11 cellular contexts compared by ENCODE assay signal in the genomic region with DNA sequence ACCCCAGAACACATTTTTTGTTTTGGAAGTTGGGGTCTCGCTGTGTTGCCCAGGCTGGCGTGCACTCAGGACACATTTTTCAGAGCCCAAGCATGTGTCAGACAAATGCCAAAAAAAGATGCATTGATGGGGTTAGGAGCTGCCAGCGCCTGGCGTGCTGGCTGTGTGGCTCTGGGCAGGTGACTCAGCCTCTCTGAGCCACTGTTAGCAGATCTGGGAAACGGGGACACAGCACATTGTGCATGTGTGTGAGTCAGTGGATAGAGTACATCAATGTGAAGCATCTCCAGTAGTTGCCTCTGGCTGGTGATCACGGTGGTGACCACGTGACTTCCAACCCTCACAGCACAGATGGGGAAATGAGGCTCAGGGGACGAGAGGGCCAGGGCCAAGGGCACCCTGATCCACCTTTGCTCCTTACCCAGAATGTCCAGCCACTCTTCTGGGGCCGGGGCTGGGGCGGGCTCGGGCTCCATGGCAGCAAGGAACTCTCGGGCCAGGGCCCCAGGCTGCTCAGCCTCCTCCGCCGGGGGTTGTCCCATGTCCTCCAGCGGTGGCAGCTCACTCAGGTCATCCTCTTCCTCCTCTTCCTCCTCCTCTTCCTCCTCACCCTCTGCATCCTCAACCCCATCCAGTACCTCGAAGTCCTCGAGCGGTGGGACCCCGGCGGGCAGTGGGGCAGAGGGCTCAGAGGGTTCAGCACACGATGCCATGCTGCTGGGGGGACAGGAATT. TPM values are rescaled to one million over a fixed set of nuclear protein-coding genes. Genes with fewer than 3 reads are reported as not detected.
A peak's percentile ranks its signal among the peaks of the same experiment; 100 is the strongest.
DNase-seq lines count a peak whose midpoint lies in the region; ATAC-seq and TF ChIP-seq lines count a peak whose summit lies in the region.
"Had no signal": no experiment of that assay in that cellular context is flagged by ENCODE, and none has a peak within 500 bp of the region (broad histone marks: within the 10 kb centered on the region; RNA-seq: fewer than 3 reads in every experiment).

No MANE protein-coding gene starts in this region.

- H3K27ac ChIP-seq in thoracic aorta = peak overlapping the region in 1 of 2 donors; percentile 53

- TF ChIP-seq CTCF in WTC11 (IDR thresholded peaks at IDR 0.05) = no peak
- no peak for TF ChIP-seq CTCF in fibroblast of the aortic adventitia (IDR thresholded peaks at IDR 0.05; ENCODE audit: insufficient read depth, low read length)
- no peak for TF ChIP-seq CTCF in thoracic aorta (IDR thresholded peaks at IDR 0.05)

- CTCF ChIA-PET in WTC11 (lab: Charles Lee) = interaction anchor here (1.0 to 1.1 kb wide), 2 partner anchors 21 to 30 kb away, joined by 3 to 4 read pairs; partner anchors contain the start of gene UBA52

- peaks cover 11 to 20% of the 10 kb centered on the region in 2 donors for H3K4me1 ChIP-seq in thoracic aorta (ENCODE audit: control insufficient read depth in 1 of 2, low read depth in 2 of 2)

- H3K27ac Mint-ChIP-seq in WTC11 = no peak overlapping the region

- no peaks in the 10 kb centered on the region for H3K9me3 Mint-ChIP-seq in WTC11

- no peak overlapping the region; the same call in 1 of the 2 replicates for H3K4me3 Mint-ChIP-seq in WTC11

- H3K4me1 Mint-ChIP-seq in WTC11 = peaks cover 16% of the 10 kb centered on the region

- H3K36me3 Mint-ChIP-seq in WTC11 = peaks cover 34% of the 10 kb centered on the region

- H3K36me3 ChIP-seq in thoracic aorta = peaks cover 34% of the 10 kb centered on the region

- H3K9me3 ChIP-seq in thoracic aorta = no peaks in the 10 kb centered on the region
- H3K9me3 ChIP-seq: psoas muscle had no signal

- ATAC-seq in WTC11 = no peak
- no peak for ATAC-seq in thoracic aorta (ENCODE audit: insufficient number of reproducible peaks, low FRiP score, low read depth)
- no peak for ATAC-seq in HG02938 (IDR thresholded peaks at IDR 0.05; ENCODE audit: unreplicated experiment)
- ATAC-seq: stimulated activated memory B cell treated with anti-CD40 and anti-IgM and Interleukin-4, amounts not matched to agents 10 μg/mL and 1 μg/mL and 100 μg/mL, for 72 hours had no signal

- peak; percentile 35 to 46 for DNase-seq in activated T-cell treated with anti-CD3 and anti-CD28 coated beads, Interleukin-2, amount 50 U/mL, for 48 hours
- DNase-seq in activated T-cell treated with anti-CD3 and anti-CD28 coated beads, Interleukin-2, amount 50 U/mL, for 1 hour = no peak
- no peak for DNase-seq in WTC11 (ENCODE audit: low spot score)
- DNase-seq in fibroblast of the aortic adventitia (ENCODE audit: low read depth) = no peak
- no peak for DNase-seq in thoracic aorta (ENCODE audit: low spot score)
- DNase-seq in central memory CD4-positive, alpha-beta T cell = no peak
- no peak for DNase-seq in NCI-H1105 (lab: John Stamatoyannopoulos, UW)
- DNase-seq: NCI-H2107 had no signal

- H3K27me3 ChIP-seq in thoracic aorta (replicated peaks; ENCODE audit: insufficient read depth) = no peaks in the 10 kb centered on the region

- no peaks in the 10 kb centered on the region for H3K27me3 Mint-ChIP-seq in WTC11 (ENCODE audit: low read depth)
- H3K27me3 Mint-ChIP-seq: stimulated activated memory B cell treated with anti-CD40 and anti-IgM and Interleukin-4, amounts not matched to agents 10 μg/mL and 1 μg/mL and 100 μg/mL, for 72 hours had no signal

- POLR2A ChIA-PET in WTC11 (lab: Charles Lee) = interaction anchor here (1.0 kb wide), 1 partner anchor 19 kb away, joined by 3 read pairs; no protein-coding TSS in a partner anchor

- H3K4me3 ChIP-seq in fibroblast of the aortic adventitia (ENCODE audit: low read depth, low read length) = peak overlapping the region; percentile 10
- peak overlapping the region; percentile 82 for H3K4me3 ChIP-seq in thoracic aorta

TF ChIP-seq in WTC11, 78 proteins besides CTCF, POLR2A, EP300 and RAD21:
- no peak for TF ChIP-seq MYBL2 (CRISPR knock-in tag; IDR thresholded peaks at IDR 0.05)
- 0 out of 2 replicates have a peak, but pooled peaks have one; percentile 72 for TF ChIP-seq ZNF121 (CRISPR knock-in tag; IDR thresholded peaks at IDR 0.05)
TF ChIP-seq in WTC11: peak in this region for 1.

RNA-seq across cellular contexts. Expression of gene FKBP8, which starts 1.9 kb away (rescaled TPM):
- 345 to 423 TPM (median 410 TPM) in 3 replicates for total RNA-seq in WTC11 (2021)
- 246 and 2,205 TPM in 2 replicates for total RNA-seq in fibroblast of the aortic adventitia (ENCODE audit: low replicate concordance)
- 100 to 1,000 TPM; 237 to 446 TPM for total RNA-seq in thoracic aorta

RNA-seq across cellular contexts. Expression of gene KXD1, which starts 16.2 kb away (rescaled TPM):
- 136 to 155 TPM (median 154 TPM) in 3 replicates for total RNA-seq in WTC11 (2021)
- 21.3 and 109 TPM in 2 replicates for total RNA-seq in fibroblast of the aortic adventitia (ENCODE audit: low replicate concordance)
- total RNA-seq in thoracic aorta = 100 to 1,000 TPM in 1 of 2 donors, 10 to 100 TPM in 1; 99.6 to 174 TPM

RNA-seq across cellular contexts. Expression of gene ELL, which starts 19.6 kb away (rescaled TPM):
- 11.6 to 17.3 TPM (median 13.1 TPM) in 3 replicates for total RNA-seq in WTC11 (2021)
- 6.5 and 10.9 TPM in 2 replicates for total RNA-seq in fibroblast of the aortic adventitia (ENCODE audit: low replicate concordance)
- 10 to 100 TPM; 28.3 to 35.0 TPM for total RNA-seq in thoracic aorta

RNA-seq across cellular contexts. Expression of gene UBA52, which starts 30.2 kb away (rescaled TPM):
- 1,300 to 1,361 TPM (median 1,328 TPM) in 3 replicates for total RNA-seq in WTC11 (2021)
- 496 and 1,084 TPM in 2 replicates for total RNA-seq in fibroblast of the aortic adventitia (ENCODE audit: low replicate concordance)
- 100 to 1,000 TPM; 306 to 438 TPM for total RNA-seq in thoracic aorta

RNA-seq across cellular contexts. Expression of gene REX1BD, which starts 47.2 kb away (rescaled TPM):
- total RNA-seq in WTC11 (2021) (90.2 to 107 TPM (median 99.0 TPM) in 3 replicates), fibroblast of the aortic adventitia (ENCODE audit: low replicate concordance) (41.4 and 153 TPM in 2 replicates), thoracic aorta (10 to 100 TPM; 36.3 to 66.6 TPM)

Comparison
In these comparisons a context has a peak if more than half of its experiments do, and no peak if none do; other contexts are left out.
1. DNase-seq: peak in activated T-cell treated with anti-CD3 and anti-CD28 coated beads, Interleukin-2, amount 50 U/mL, for 48 hours (2 of 2); none in activated T-cell treated with anti-CD3 and anti-CD28 coated beads, Interleukin-2, amount 50 U/mL, for 1 hour (single experiment), WTC11 (single experiment), fibroblast of the aortic adventitia (single experiment), thoracic aorta (single experiment), central memory CD4-positive, alpha-beta T cell (single experiment) and NCI-H1105 (single experiment).